In the genomic region with DNA sequence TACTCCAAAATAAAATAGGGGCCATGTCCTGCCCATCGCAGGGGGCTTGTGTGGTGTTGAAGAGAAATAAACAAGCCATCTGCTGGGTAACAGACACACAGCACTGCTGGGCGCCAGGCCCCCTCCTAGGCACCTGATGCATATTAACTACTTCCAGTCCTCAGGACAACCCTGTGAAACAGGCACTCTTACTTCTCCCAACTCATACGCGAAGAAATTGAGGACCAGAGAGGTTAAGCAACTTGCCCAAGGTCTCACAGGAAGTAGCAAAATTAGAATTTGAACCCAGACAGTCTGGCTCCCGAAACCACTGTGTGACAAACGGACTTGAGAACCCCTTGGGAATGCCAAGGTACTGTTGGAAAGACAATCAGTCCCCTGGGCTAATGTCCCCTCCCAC, we compare ENCODE assay signal across 23 cellular contexts. TPM values are rescaled to one million over a fixed set of nuclear protein-coding genes. Genes with fewer than 3 reads are reported as not detected.
"Had no signal": no experiment of that assay in that cellular context is flagged by ENCODE, and none has a peak within 500 bp of the region (broad histone marks: within the 10 kb centered on the region; RNA-seq: fewer than 3 reads in every experiment).

No MANE protein-coding gene starts in this region.

- H3K27me3 ChIP-seq: ovary had no signal

- DNase-seq: activated CD4-positive, alpha-beta T cell treated with anti-CD3 and anti-CD28 coated beads, Interleukin-2, amount 10 ng/mL, durations not matched to agents 7 days and 5 days; activated CD8-positive, alpha-beta memory T cell treated with anti-CD3 and anti-CD28 coated beads, Interleukin-2, amount 10 ng/mL, durations not matched to agents 7 days and 5 days; activated CD8-positive, alpha-beta T cell treated with anti-CD3 and anti-CD28 coated beads for 36 hours; activated naive CD8-positive, alpha-beta T cell treated with anti-CD3 and anti-CD28 coated beads for 36 hours; effector memory CD4-positive, alpha-beta T cell; hypothalamus; left ventricle myocardium inferior; midbrain; natural killer cell; ovary; stimulated activated CD4-positive, alpha-beta T cell treated with anti-CD3 and anti-CD28 coated beads, Interleukin-12 subunit alpha, Interleukin-12 subunit beta, amount 100 ng/mL, for 4 hours; stimulated activated CD4-positive, alpha-beta T cell treated with anti-CD3 and anti-CD28 coated beads, Interleukin-4, amount 100 ng/mL, for 4 hours; stimulated activated naive CD8-positive, alpha-beta T cell treated with anti-CD3 and anti-CD28 coated beads, Interleukin-15, Interleukin-2, amounts not matched to agents 100 U/mL and 50 U/mL, for 24 hours; thyroid gland; upper lobe of right lung had no signal

- H3K36me3 ChIP-seq: breast epithelium, left ventricle myocardium inferior, ovary, prostate gland, thyroid gland, upper lobe of right lung had no signal

- ATAC-seq: activated CD4-positive, CD25-positive, alpha-beta regulatory T cell treated with anti-CD3 and anti-CD28 coated beads, Interleukin-2, amount 50 U/mL, for 24 hours; activated CD8-positive, alpha-beta memory T cell treated with anti-CD3 and anti-CD28 coated beads, Interleukin-2, amount 10 ng/mL, durations not matched to agents 7 days and 5 days; activated CD8-positive, alpha-beta T cell treated with anti-CD3 and anti-CD28 coated beads for 36 hours; esophagus mucosa; natural killer cell; stimulated activated naive CD8-positive, alpha-beta T cell treated with anti-CD3 and anti-CD28 coated beads, Interleukin-15, Interleukin-2, amounts not matched to agents 100 U/mL and 50 U/mL, for 24 hours; upper lobe of right lung had no signal

- H3K4me3 ChIP-seq: breast epithelium, left ventricle myocardium inferior, ovary, prostate gland, thyroid gland, upper lobe of right lung had no signal

- H3K9me3 ChIP-seq: breast epithelium, left ventricle myocardium inferior, ovary, prostate gland, thyroid gland, upper lobe of right lung had no signal

- H3K27ac ChIP-seq: breast epithelium, left ventricle myocardium inferior, ovary, prostate gland, thyroid gland, upper lobe of right lung had no signal

- H3K4me1 ChIP-seq: breast epithelium, left ventricle myocardium inferior, prostate gland, thyroid gland, upper lobe of right lung had no signal

- FAIRE-seq: colon, endothelial cell of umbilical vein, frontal cortex had no signal

RNA-seq across cellular contexts. Expression of a gene that starts 2.8 kb away (rescaled TPM):
- total RNA-seq: skeletal muscle tissue had no signal
